Comparison of ENCODE assay signal across 26 cellular contexts in the genomic region with DNA sequence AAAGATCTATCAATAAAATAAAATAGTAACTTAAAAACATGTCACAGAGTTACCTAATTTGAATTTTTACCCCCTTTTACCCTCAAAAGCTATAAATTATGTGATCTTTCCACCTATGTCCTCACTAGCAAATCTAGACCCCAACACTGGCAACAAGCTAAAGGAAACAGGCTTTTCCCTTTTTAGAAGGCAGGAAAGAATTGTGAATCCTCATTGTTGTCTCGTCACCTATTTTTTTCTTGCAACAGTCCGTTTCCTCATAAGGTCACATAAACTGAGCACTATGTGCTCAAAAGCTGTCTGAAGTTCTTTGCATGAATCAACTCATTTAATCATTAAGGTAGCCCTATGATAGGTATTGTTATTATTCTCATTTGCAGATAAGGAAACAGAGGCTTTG. TPM values are rescaled to one million over a fixed set of nuclear protein-coding genes. Genes with fewer than 3 reads are reported as not detected.
A peak's percentile ranks its signal among the peaks of the same experiment; 100 is the strongest.
DNase-seq lines count a peak whose midpoint lies in the region; ATAC-seq, FAIRE-seq and TF ChIP-seq lines count a peak whose summit lies in the region.
"Had no signal": no experiment of that assay in that cellular context is flagged by ENCODE, and none has a peak within 500 bp of the region (broad histone marks: within the 10 kb centered on the region; RNA-seq: fewer than 3 reads in every experiment).

No MANE protein-coding gene starts in this region.

- no peak overlapping the region for H3K4me2 ChIP-seq in endothelial cell of umbilical vein (ENCODE audit: insufficient read depth, low read length)
- H3K4me2 ChIP-seq: A549; BLaER1 treated with 17β-estradiol and CSF1 and Interleukin-3, amounts not matched to agents 10 nM and 100 nM had no signal

- no peak overlapping the region for H3K27ac ChIP-seq in endothelial cell of umbilical vein (ENCODE audit: insufficient read depth, low read depth, low read length)
- H3K27ac ChIP-seq: A549; BLaER1 treated with 17β-estradiol and CSF1 and Interleukin-3, amounts not matched to agents 10 nM and 100 nM; GM23248 had no signal

- no peak for TF ChIP-seq POLR2A in endothelial cell of umbilical vein (IDR thresholded peaks at IDR 0.05; ENCODE audit: low read depth, low read length)

- CTCF ChIA-PET in endothelial cell of umbilical vein (lab: Charles Lee): no interaction called here

- ATAC-seq in activated naive CD8-positive, alpha-beta T cell treated with anti-CD3 and anti-CD28 coated beads, Interleukin-2, amount 50 U/mL, for 24 hours: no peak
- ATAC-seq: A549, HCT116 had no signal

- no peaks in the 10 kb centered on the region for H3K9me1 ChIP-seq in endothelial cell of umbilical vein (replicated peaks; ENCODE audit: control insufficient read depth, extremely low read depth, insufficient read depth, low read length)

- peak overlapping the region; percentile 7 for H3K27ac Mint-ChIP-seq in nephron progenitor cell
- no peak overlapping the region for H3K27ac Mint-ChIP-seq in activated naive CD8-positive, alpha-beta T cell treated with anti-CD3 and anti-CD28 coated beads, Interleukin-2, amount 50 U/mL, for 24 hours
- H3K27ac Mint-ChIP-seq: CD14-positive monocyte; CD4-positive, alpha-beta T cell had no signal

- DNase-seq in dermis microvascular lymphatic vessel endothelial cell (ENCODE audit: low read depth in 2 of 2) (peak; percentile 65 to 76), endothelial cell of umbilical vein (ENCODE audit: low read depth, low spot score) (peak; percentile 9), nephron progenitor cell (no peak), GM19239 (ENCODE audit: insufficient read length, low spot score) (no peak)
- no peak for DNase-seq in activated naive CD8-positive, alpha-beta T cell treated with anti-CD3 and anti-CD28 coated beads, Interleukin-2, amount 50 U/mL, for 24 hours
- DNase-seq in stimulated activated naive CD4-positive, alpha-beta T cell treated with Interleukin-2 at 50 U/mL for 16 hours (lab: John Stamatoyannopoulos, UW): no peak
- DNase-seq: 8988T; ACHN; AML-193; BE2C; CD4-positive, alpha-beta T cell; CD8-positive, alpha-beta memory T cell; DMS 273 treated with DMSO at 0.1 percent for 48 hours; DMS79; EL; GF-D8; GM23248; H9 had no signal

- dilution Hi-C loops in endothelial cell of umbilical vein (cut with MboI; ENCODE audit: extremely low pct_ligation_motif_present, low sequenced_read_pairs): no loop called here

- H3K9me3 ChIP-seq in endothelial cell of umbilical vein (replicated peaks; ENCODE audit: control insufficient read depth, insufficient read depth, low read length): no peaks in the 10 kb centered on the region
- H3K9me3 ChIP-seq: A549; BE2C; BLaER1 treated with 17β-estradiol and CSF1 and Interleukin-3, amounts not matched to agents 10 nM and 100 nM had no signal

- POLR2A ChIA-PET in endothelial cell of umbilical vein (lab: Charles Lee): no interaction called here

- BruUV-seq in endothelial cell of umbilical vein (replicated peaks; lab: Mats Ljungman, UMichigan): no TSS peak

- H4K20me1 ChIP-seq in endothelial cell of umbilical vein (replicated peaks; ENCODE audit: control insufficient read depth, extremely low read depth, insufficient read depth, low read length): no peaks in the 10 kb centered on the region
- H4K20me1 ChIP-seq: BLaER1 treated with 17β-estradiol and CSF1 and Interleukin-3, amounts not matched to agents 10 nM and 100 nM had no signal

- H3K4me3 ChIP-seq in endothelial cell of umbilical vein (replicated peaks in 1 of 3; ENCODE audit: insufficient read depth in 1 of 3, low read depth in 1 of 3, low read length in 3 of 3): no peak overlapping the region
- H3K4me3 ChIP-seq: A549; BLaER1 treated with 17β-estradiol and CSF1 and Interleukin-3, amounts not matched to agents 10 nM and 100 nM; GM23248 had no signal

- H3K4me1 ChIP-seq in endothelial cell of umbilical vein (ENCODE audit: control insufficient read depth, extremely low read depth, insufficient read depth, low read length): no peaks in the 10 kb centered on the region
- H3K4me1 ChIP-seq: A549; BE2C; BLaER1 treated with 17β-estradiol and CSF1 and Interleukin-3, amounts not matched to agents 10 nM and 100 nM had no signal

- no peaks in the 10 kb centered on the region for H3K4me1 Mint-ChIP-seq in nephron progenitor cell
- H3K4me1 Mint-ChIP-seq in activated naive CD8-positive, alpha-beta T cell treated with anti-CD3 and anti-CD28 coated beads, Interleukin-2, amount 50 U/mL, for 24 hours: no peaks in the 10 kb centered on the region
- H3K4me1 Mint-ChIP-seq: CD14-positive monocyte; CD8-positive, alpha-beta memory T cell had no signal

- intact Hi-C loops in endothelial cell of umbilical vein (cut with micrococcal nuclease): no loop called here

- H3K27me3 ChIP-seq in endothelial cell of umbilical vein (ENCODE audit: control insufficient read depth in 2 of 2, insufficient read depth in 2 of 2, low read length in 2 of 2): peaks cover 0 to 2% of the 10 kb centered on the region in 2 experiments
- H3K27me3 ChIP-seq: BE2C; BLaER1 treated with 17β-estradiol and CSF1 and Interleukin-3, amounts not matched to agents 10 nM and 100 nM had no signal

- no peaks in the 10 kb centered on the region for H3K36me3 ChIP-seq in endothelial cell of umbilical vein (ENCODE audit: control insufficient read depth in 2 of 2, extremely low read depth in 1 of 2, insufficient read depth in 2 of 2, low read length in 2 of 2)
- H3K36me3 ChIP-seq: BE2C; BLaER1 treated with 17β-estradiol and CSF1 and Interleukin-3, amounts not matched to agents 10 nM and 100 nM had no signal

- FAIRE-seq in colon (lab: Jason Lieb, UNC) (peak; percentile 14), endothelial cell of umbilical vein (lab: Jason Lieb, UNC) (no peak), GM19239 (lab: Jason Lieb, UNC) (no peak)
- FAIRE-seq: A549, D721Med, GM12891 had no signal

- TF ChIP-seq CTCF in endothelial cell of umbilical vein (IDR thresholded peaks at IDR 0.05; ENCODE audit: extremely low read depth in 1 of 2, insufficient read depth in 1 of 2, low read depth in 1 of 2, low read length in 2 of 2) (no peak), nephron progenitor cell (IDR thresholded peaks at IDR 0.05) (no peak)

- no peak overlapping the region for H2AFZ ChIP-seq in endothelial cell of umbilical vein (ENCODE audit: low read depth, low read length)
- H2AFZ ChIP-seq: GM23248 had no signal

- no peaks in the 10 kb centered on the region for H3K79me2 ChIP-seq in endothelial cell of umbilical vein (ENCODE audit: control insufficient read depth, insufficient read depth, low read length)

- no peak overlapping the region for H3K4me3 Mint-ChIP-seq in nephron progenitor cell
- no peak overlapping the region for H3K4me3 Mint-ChIP-seq in activated naive CD8-positive, alpha-beta T cell treated with anti-CD3 and anti-CD28 coated beads, Interleukin-2, amount 50 U/mL, for 24 hours
- H3K4me3 Mint-ChIP-seq: CD14-positive monocyte; CD4-positive, alpha-beta T cell; CD8-positive, alpha-beta memory T cell; H9 had no signal

- H3K36me3 Mint-ChIP-seq in nephron progenitor cell (ENCODE audit: low read depth): no peaks in the 10 kb centered on the region
- H3K36me3 Mint-ChIP-seq in activated naive CD8-positive, alpha-beta T cell treated with anti-CD3 and anti-CD28 coated beads, Interleukin-2, amount 50 U/mL, for 24 hours (ENCODE audit: low read depth): no peaks in the 10 kb centered on the region
- H3K36me3 Mint-ChIP-seq: CD14-positive monocyte had no signal

- H3K9me3 Mint-ChIP-seq in nephron progenitor cell: no peaks in the 10 kb centered on the region
- H3K9me3 Mint-ChIP-seq in activated naive CD8-positive, alpha-beta T cell treated with anti-CD3 and anti-CD28 coated beads, Interleukin-2, amount 50 U/mL, for 24 hours: no peaks in the 10 kb centered on the region
- H3K9me3 Mint-ChIP-seq: CD4-positive, alpha-beta T cell; CD8-positive, alpha-beta memory T cell had no signal

- H3K9ac ChIP-seq in endothelial cell of umbilical vein (replicated peaks; ENCODE audit: extremely low read depth, insufficient read depth, low read length): no peak overlapping the region
- H3K9ac ChIP-seq: BLaER1 treated with 17β-estradiol and CSF1 and Interleukin-3, amounts not matched to agents 10 nM and 100 nM; GM23248 had no signal

- H3K27me3 Mint-ChIP-seq in nephron progenitor cell (ENCODE audit: low read depth, poor library complexity): peaks cover 4% of the 10 kb centered on the region
- H3K27me3 Mint-ChIP-seq in activated naive CD8-positive, alpha-beta T cell treated with anti-CD3 and anti-CD28 coated beads, Interleukin-2, amount 50 U/mL, for 24 hours: peaks cover 3% of the 10 kb centered on the region
- H3K27me3 Mint-ChIP-seq: CD4-positive, alpha-beta T cell had no signal

TF ChIP-seq in endothelial cell of umbilical vein, 7 proteins besides CTCF, POLR2A, EP300 and RAD21:
- TF ChIP-seq POLR2AphosphoS5 (IDR thresholded peaks at IDR 0.05; ENCODE audit: insufficient read depth, low read depth, low read length) (no peak), JUN (IDR thresholded peaks at IDR 0.05; ENCODE audit: borderline replicate concordance, insufficient read depth, insufficient read length, low read depth) (no peak), EZH2 (IDR thresholded peaks at IDR 0.05; ENCODE audit: borderline replicate concordance, low read depth, low read length, severe bottlenecking) (no peak), MYC (IDR thresholded peaks at IDR 0.05; ENCODE audit: low read depth, low read length) (no peak), FOS (IDR thresholded peaks at IDR 0.05; ENCODE audit: borderline replicate concordance, insufficient read depth, low read length) (no peak), GATA2 (IDR thresholded peaks at IDR 0.05; ENCODE audit: insufficient read depth, insufficient read length, low read depth, low read length) (no peak)
- TF ChIP-seq, protein P1, sequence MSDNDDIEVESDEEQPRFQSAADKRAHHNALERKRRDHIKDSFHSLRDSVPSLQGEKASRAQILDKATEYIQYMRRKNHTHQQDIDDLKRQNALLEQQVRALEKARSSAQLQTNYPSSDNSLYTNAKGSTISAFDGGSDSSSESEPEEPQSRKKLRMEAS (IDR thresholded peaks at IDR 0.05; ENCODE audit: insufficient read depth, insufficient read length): no peak

RNA-seq across cellular contexts. Expression of a gene that starts 34.6 kb away (rescaled TPM):
- total RNA-seq in dermis microvascular lymphatic vessel endothelial cell (not detected in 2 replicates), endothelial cell of umbilical vein (not detected in 2 replicates)
- not detected in 2 replicates for polyA plus RNA-seq in endothelial cell of umbilical vein
- polyA plus RNA-seq in endothelial cell of umbilical vein (2011; cell fraction: cytosol; rRNA removed): not detected in 2 replicates
- polyA plus RNA-seq in endothelial cell of umbilical vein (2011; cell fraction: nucleus; rRNA removed): not detected in 2 replicates
- not detected in 2 replicates for polyA plus RNA-seq in endothelial cell of umbilical vein (2012)
- polyA minus RNA-seq in endothelial cell of umbilical vein: not detected in 2 replicates
- not detected for polyA minus RNA-seq in endothelial cell of umbilical vein (2011; cell fraction: cytosol; rRNA and poly(A)+ RNA removed)
- polyA minus RNA-seq in endothelial cell of umbilical vein (2011; cell fraction: nucleus; rRNA and poly(A)+ RNA removed): not detected in 2 replicates
- total RNA-seq: CD4-positive, alpha-beta T cell; GM23248; H4 had no signal
- polyA plus RNA-seq: A549; CD14-positive monocyte; CD8-positive, alpha-beta memory T cell; GM23248 had no signal

Comparison
In these comparisons a context has a peak if more than half of its experiments do, and no peak if none do; other contexts are left out.
1. DNase-seq: peak in dermis microvascular lymphatic vessel endothelial cell (2 of 2) and endothelial cell of umbilical vein (single experiment); none in nephron progenitor cell (single experiment), activated naive CD8-positive, alpha-beta T cell treated with anti-CD3 and anti-CD28 coated beads, Interleukin-2, amount 50 U/mL, for 24 hours (single experiment), stimulated activated naive CD4-positive, alpha-beta T cell treated with Interleukin-2 at 50 U/mL for 16 hours (single experiment) and GM19239 (single experiment).